23 cellular contexts compared by ENCODE assay signal in genomic region chr2:121000804-121001203, GRCh38.
DNase-seq lines count a peak whose midpoint lies in the region; ATAC-seq, FAIRE-seq and TF ChIP-seq lines count a peak whose summit lies in the region.
"Had no signal": no experiment of that assay in that cellular context is flagged by ENCODE, and none has a peak within 500 bp of the region (broad histone marks: within the 10 kb centered on the region; RNA-seq: fewer than 3 reads in every experiment).

No MANE protein-coding gene starts in this region.

- H3K56ac ChIP-seq in IMR-90 (ENCODE audit: extremely low read depth, insufficient read depth, low read length), result no peak overlapping the region

- intact Hi-C loops in IMR-90 (cut with micrococcal nuclease), result no loop called here
- intact Hi-C loops in vagina (cut with DNase I), result no loop called here

- CTCF ChIA-PET in IMR-90 (lab: Yijun Ruan, JAX), result no interaction called here

- H3K27me3 ChIP-seq in IMR-90 (ENCODE audit: control insufficient read depth, insufficient read depth, low read length) (peaks cover 22% of the 10 kb centered on the region), bronchial epithelial cell (ENCODE audit: control insufficient read depth, insufficient read depth, low read length) (no peaks in the 10 kb centered on the region), vagina (no peaks in the 10 kb centered on the region)
- H3K27me3 ChIP-seq: BE2C; BLaER1 treated with 17β-estradiol and CSF1 and Interleukin-3, amounts not matched to agents 10 nM and 100 nM had no signal

- H3K4me2 ChIP-seq in IMR-90 (ENCODE audit: low read depth, low read length), result no peak overlapping the region
- H3K4me2 ChIP-seq: A549; BLaER1 treated with 17β-estradiol and CSF1 and Interleukin-3, amounts not matched to agents 10 nM and 100 nM had no signal

- no peak overlapping the region for H2BK15ac ChIP-seq in IMR-90 (ENCODE audit: low read depth, low read length)

- 0 out of 2 replicates have a peak, but pooled peaks cover 3% of the 10 kb centered on the region for H3K9me1 ChIP-seq in IMR-90 (ENCODE audit: insufficient read depth, low read length)

- TF ChIP-seq RAD21 in IMR-90 (IDR thresholded peaks at IDR 0.05; ENCODE audit: low read length), result no peak

- no peak overlapping the region for H3K9ac ChIP-seq in IMR-90 (ENCODE audit: low read depth, low read length)
- H3K9ac ChIP-seq: BLaER1 treated with 17β-estradiol and CSF1 and Interleukin-3, amounts not matched to agents 10 nM and 100 nM; GM23248 had no signal

- H3K9me3 ChIP-seq in IMR-90 (ENCODE audit: control insufficient read depth, insufficient read depth, low read length) (peaks cover 2% of the 10 kb centered on the region; the same call in 1 of the 2 replicates), vagina (no peaks in the 10 kb centered on the region)
- H3K9me3 ChIP-seq: A549, BE2C had no signal

- H3K18ac ChIP-seq in IMR-90 (ENCODE audit: low read depth, low read length), result no peak overlapping the region

- no peak overlapping the region for H2AK5ac ChIP-seq in IMR-90 (ENCODE audit: low read depth, low read length)

- no CpG with 5 or more reads among the region's 3 CpGs for WGBS in IMR-90 (ENCODE audit: extremely low coverage in 2 of 2, insufficient read length in 1 of 2), 2 experiments

- H2AK9ac ChIP-seq in IMR-90 (replicated peaks; ENCODE audit: low read depth, low read length, poor library complexity), result no peak overlapping the region

- no peak overlapping the region for H4K91ac ChIP-seq in IMR-90 (ENCODE audit: insufficient read depth, low read depth, low read length)

- POLR2A ChIA-PET in IMR-90 (lab: Charles Lee; ENCODE audit: unreplicated experiment), result no interaction called here

- H2BK20ac ChIP-seq in IMR-90 (ENCODE audit: low read depth, low read length), result no peak overlapping the region

- no peak overlapping the region for H3K27ac ChIP-seq in IMR-90 (ENCODE audit: insufficient read depth, low read length)
- no peak overlapping the region for H3K27ac ChIP-seq in vagina
- H3K27ac ChIP-seq: A549; BLaER1 treated with 17β-estradiol and CSF1 and Interleukin-3, amounts not matched to agents 10 nM and 100 nM; GM23248 had no signal

- no TSS peak for BruUV-seq in IMR-90 (replicated peaks; lab: Mats Ljungman, UMichigan)

- H3K36me3 ChIP-seq in IMR-90 (ENCODE audit: control insufficient read depth, insufficient read depth, low read length) (no peaks in the 10 kb centered on the region), bronchial epithelial cell (ENCODE audit: control insufficient read depth, insufficient read depth, low read length) (no peaks in the 10 kb centered on the region), vagina (no peaks in the 10 kb centered on the region)
- H3K36me3 ChIP-seq: BE2C; BLaER1 treated with 17β-estradiol and CSF1 and Interleukin-3, amounts not matched to agents 10 nM and 100 nM had no signal

- no peak overlapping the region for H3K4me3 ChIP-seq in IMR-90 (ENCODE audit: insufficient read depth, low read depth, low read length)
- H3K4me3 ChIP-seq in bronchial epithelial cell (ENCODE audit: low read depth, low read length), result no peak overlapping the region
- H3K4me3 ChIP-seq in vagina, result no peak overlapping the region
- H3K4me3 ChIP-seq: A549; BLaER1 treated with 17β-estradiol and CSF1 and Interleukin-3, amounts not matched to agents 10 nM and 100 nM; GM23248 had no signal

- no peak overlapping the region for H3K14ac ChIP-seq in IMR-90 (replicated peaks; ENCODE audit: low read depth, low read length)

- H3K4me1 ChIP-seq in IMR-90 (ENCODE audit: control insufficient read depth, insufficient read depth, low read length), result no peaks in the 10 kb centered on the region
- H3K4me1 ChIP-seq in vagina, result peaks cover 13% of the 10 kb centered on the region
- H3K4me1 ChIP-seq: A549, BE2C had no signal

- dilution Hi-C loops in IMR-90 (cut with HindIII; ENCODE audit: low sequenced_read_pairs, unreplicated experiment), result no loop called here

- no peak overlapping the region for H4K8ac ChIP-seq in IMR-90 (ENCODE audit: low read depth in 2 of 2, low read length in 2 of 2)

- ATAC-seq in IMR-90 (ENCODE audit: low read depth) (no peak), GM21619 (IDR thresholded peaks at IDR 0.05; ENCODE audit: unreplicated experiment) (no peak)
- ATAC-seq: A549, HCT116 had no signal

- TF ChIP-seq CTCF in IMR-90 (conservative IDR thresholded peaks at IDR 0.05; ENCODE audit: low read depth, low read length), result no peak
- no peak for TF ChIP-seq CTCF in bronchial epithelial cell (IDR thresholded peaks at IDR 0.05; ENCODE audit: insufficient read depth, low read length, severe bottlenecking)
- TF ChIP-seq CTCF in vagina (IDR thresholded peaks at IDR 0.05), result no peak
- no peak for TF ChIP-seq CTCF in D721Med (IDR thresholded peaks at IDR 0.05; ENCODE audit: insufficient read depth, missing control alignments)

- H2AFZ ChIP-seq in IMR-90 (replicated peaks; ENCODE audit: low read length, poor library complexity), result peak overlapping the region; percentile 38
- H2AFZ ChIP-seq: GM23248 had no signal

- no peak overlapping the region for H3K23ac ChIP-seq in IMR-90 (ENCODE audit: low read depth, low read length)

- no peaks in the 10 kb centered on the region for H3K79me1 ChIP-seq in IMR-90 (ENCODE audit: low read depth in 1 of 2, low read length in 2 of 2)

- H3K4ac ChIP-seq in IMR-90 (ENCODE audit: low read depth, low read length), result no peak overlapping the region

- no peak overlapping the region for H2BK120ac ChIP-seq in IMR-90 (ENCODE audit: low read depth, low read length)

- no peaks in the 10 kb centered on the region for H4K20me1 ChIP-seq in IMR-90 (ENCODE audit: insufficient read depth, low read length)
- H4K20me1 ChIP-seq: BLaER1 treated with 17β-estradiol and CSF1 and Interleukin-3, amounts not matched to agents 10 nM and 100 nM had no signal

- H2BK5ac ChIP-seq in IMR-90 (ENCODE audit: low read depth, low read length, poor library complexity, severe bottlenecking), result no peak overlapping the region

- TF ChIP-seq POLR2A in IMR-90 (IDR thresholded peaks at IDR 0.05; ENCODE audit: low read depth, low read length), result no peak
- TF ChIP-seq POLR2A in vagina (IDR thresholded peaks at IDR 0.05), result no peak

- DNase-seq in IMR-90 (no peak), bronchial epithelial cell (ENCODE audit: low read depth) (no peak), mesenteric fat pad (ENCODE audit: low spot score) (peak; percentile 55), vagina (ENCODE audit: extremely low spot score in 2 of 2) (peak; percentile 58 to 70), D721Med (ENCODE audit: insufficient read length, low spot score) (no peak), NCI-H2029 (lab: John Stamatoyannopoulos, UW) (no peak)
- DNase-seq: 8988T; ACHN; AML-193; BE2C; CD4-positive, alpha-beta T cell; CD8-positive, alpha-beta memory T cell; DMS53; DMS79 treated with DMSO at 0.1 percent for 48 hours; GF-D8; GM23248; H9 had no signal

- in situ Hi-C loops in IMR-90 (cut with MboI; ENCODE audit: low sequenced_read_pairs), result no loop called here

- H4K5ac ChIP-seq in IMR-90 (ENCODE audit: low read depth, low read length), result no peak overlapping the region

- FAIRE-seq in bronchial epithelial cell (lab: Jason Lieb, UNC) (peak; percentile 13), D721Med (lab: Jason Lieb, UNC) (no peak)
- FAIRE-seq: A549, GM12891, GM18507 had no signal

TF ChIP-seq in IMR-90, 13 proteins besides CTCF, POLR2A, EP300 and RAD21:
- TF ChIP-seq MAFK (IDR thresholded peaks at IDR 0.05; ENCODE audit: low read depth, low read length) (no peak), MAZ (IDR thresholded peaks at IDR 0.05; ENCODE audit: borderline replicate concordance, low read depth, low read length) (no peak), CHD1 (IDR thresholded peaks at IDR 0.05; ENCODE audit: low read depth, low read length) (no peak), BHLHE40 (IDR thresholded peaks at IDR 0.05; ENCODE audit: low read depth, low read length) (no peak), ELK1 (IDR thresholded peaks at IDR 0.05; ENCODE audit: borderline replicate concordance, low read depth, low read length) (no peak), RFX5 (IDR thresholded peaks at IDR 0.05; ENCODE audit: low read depth, low read length) (no peak), USF2 (IDR thresholded peaks at IDR 0.05; ENCODE audit: low read depth, low read length) (no peak), MXI1 (IDR thresholded peaks at IDR 0.05; ENCODE audit: borderline replicate concordance, low read depth, low read length) (no peak), NFE2L2 (IDR thresholded peaks at IDR 0.05; ENCODE audit: low read depth, low read length) (no peak), RCOR1 (IDR thresholded peaks at IDR 0.05; ENCODE audit: insufficient replicate concordance, low read length) (no peak), SMC3 (IDR thresholded peaks at IDR 0.05; ENCODE audit: low read depth, low read length) (no peak), CEBPB (IDR thresholded peaks at IDR 0.05; ENCODE audit: low read depth, low read length) (no peak), FOS (IDR thresholded peaks at IDR 0.05; ENCODE audit: low read depth, low read length) (no peak)

Comparison
In these comparisons a context has a peak if more than half of its experiments do, and no peak if none do; other contexts are left out.
1. DNase-seq: peak in mesenteric fat pad (single experiment) and vagina (2 of 2); none in IMR-90 (single experiment), bronchial epithelial cell (single experiment), D721Med (single experiment) and NCI-H2029 (single experiment).